Comparison of ENCODE assay signal across 21 cellular contexts in genomic region chr2:33208400-33208799, GRCh38.
DNase-seq lines count a peak whose midpoint lies in the region; ATAC-seq and TF ChIP-seq lines count a peak whose summit lies in the region.
"Had no signal": no experiment of that assay in that cellular context is flagged by ENCODE, and none has a peak within 500 bp of the region (broad histone marks: within the 10 kb centered on the region; RNA-seq: fewer than 3 reads in every experiment).

No MANE protein-coding gene starts in this region.

- H3K27ac ChIP-seq in ascending aorta, result peak overlapping the region; percentile 87 to 95
- H3K27ac ChIP-seq in thoracic aorta, result peak overlapping the region; percentile 64 to 93
- H3K27ac ChIP-seq in upper lobe of left lung, result no peak overlapping the region
- H3K27ac ChIP-seq: left ventricle myocardium inferior, parathyroid adenoma, WERI-Rb-1 had no signal

- H3K27me3 ChIP-seq in Loucy (ENCODE audit: insufficient read depth, low read length, poor library complexity, severe bottlenecking) (no peaks in the 10 kb centered on the region), ascending aorta (no peaks in the 10 kb centered on the region), thoracic aorta (replicated peaks; ENCODE audit: insufficient read depth) (no peaks in the 10 kb centered on the region), upper lobe of left lung (no peaks in the 10 kb centered on the region)
- H3K27me3 ChIP-seq: sigmoid colon had no signal

- no peak for TF ChIP-seq EP300 in upper lobe of left lung (IDR thresholded peaks at IDR 0.05)

- no peak overlapping the region for H3K4me3 Mint-ChIP-seq in activated CD8-positive, alpha-beta memory T cell treated with anti-CD3 and anti-CD28 coated beads, Interleukin-2, amount 10 ng/mL, durations not matched to agents 7 days and 5 days
- H3K4me3 Mint-ChIP-seq: brain; immature natural killer cell; nephron; stimulated activated naive CD8-positive, alpha-beta T cell treated with anti-CD3 and anti-CD28 coated beads, Interleukin-15, Interleukin-2, amounts not matched to agents 100 ng/mL and 50 ng/mL, for 24 hours; T-helper 1 cell treated with Interleukin-12 subunit alpha and Interleukin-12 subunit beta and Interleukin-4 antibody, amounts not matched to agents 30 μg/mL and 1 μg/mL, for 36 hours had no signal

- H3K4me2 ChIP-seq in Loucy (ENCODE audit: low read depth, low read length, poor library complexity, severe bottlenecking), result no peak overlapping the region

- peaks cover 16% of the 10 kb centered on the region for H3F3A ChIP-seq in Loucy (ENCODE audit: low read depth)

- no peak overlapping the region for H3K27ac Mint-ChIP-seq in activated CD8-positive, alpha-beta memory T cell treated with anti-CD3 and anti-CD28 coated beads, Interleukin-2, amount 10 ng/mL, durations not matched to agents 7 days and 5 days
- H3K27ac Mint-ChIP-seq: brain; immature natural killer cell; stimulated activated naive CD8-positive, alpha-beta T cell treated with anti-CD3 and anti-CD28 coated beads, Interleukin-15, Interleukin-2, amounts not matched to agents 100 ng/mL and 50 ng/mL, for 24 hours; T-helper 1 cell treated with Interleukin-12 subunit alpha and Interleukin-12 subunit beta and Interleukin-4 antibody, amounts not matched to agents 30 μg/mL and 1 μg/mL, for 36 hours had no signal

- peak; percentile 51 for TF ChIP-seq CTCF in Loucy (conservative IDR thresholded peaks at IDR 0.05; ENCODE audit: low read length)
- TF ChIP-seq CTCF in ascending aorta (IDR thresholded peaks at IDR 0.05), result no peak
- no peak for TF ChIP-seq CTCF in thoracic aorta (IDR thresholded peaks at IDR 0.05)
- no peak for TF ChIP-seq CTCF in upper lobe of left lung (IDR thresholded peaks at IDR 0.05)

- no peaks in the 10 kb centered on the region for H3K9me3 Mint-ChIP-seq in activated CD8-positive, alpha-beta memory T cell treated with anti-CD3 and anti-CD28 coated beads, Interleukin-2, amount 10 ng/mL, durations not matched to agents 7 days and 5 days (ENCODE audit: low read depth)
- H3K9me3 Mint-ChIP-seq: brain; nephron; stimulated activated naive CD8-positive, alpha-beta T cell treated with anti-CD3 and anti-CD28 coated beads, Interleukin-15, Interleukin-2, amounts not matched to agents 100 ng/mL and 50 ng/mL, for 24 hours; T-helper 1 cell treated with Interleukin-12 subunit alpha and Interleukin-12 subunit beta and Interleukin-4 antibody, amounts not matched to agents 30 μg/mL and 1 μg/mL, for 36 hours had no signal

- no peak overlapping the region for H3K9ac ChIP-seq in Loucy (ENCODE audit: low read depth, low read length, poor library complexity, severe bottlenecking)
- H3K9ac ChIP-seq: parathyroid adenoma had no signal

- H3K9me3 ChIP-seq in Loucy (ENCODE audit: insufficient read depth, low read depth, low read length), result no peaks in the 10 kb centered on the region
- no peaks in the 10 kb centered on the region for H3K9me3 ChIP-seq in ascending aorta
- H3K9me3 ChIP-seq in thoracic aorta, result no peaks in the 10 kb centered on the region
- no peaks in the 10 kb centered on the region for H3K9me3 ChIP-seq in upper lobe of left lung
- H3K9me3 ChIP-seq: left ventricle myocardium inferior, sigmoid colon had no signal

- no peak overlapping the region for H3K4me3 ChIP-seq in Loucy (ENCODE audit: low read length, poor library complexity, severe bottlenecking)
- no peak overlapping the region for H3K4me3 ChIP-seq in ascending aorta
- H3K4me3 ChIP-seq in thoracic aorta, result no peak overlapping the region
- H3K4me3 ChIP-seq in upper lobe of left lung, result no peak overlapping the region
- H3K4me3 ChIP-seq: left ventricle myocardium inferior, sigmoid colon had no signal

- no peak for TF ChIP-seq POLR2A in upper lobe of left lung (IDR thresholded peaks at IDR 0.05)

- H3K4me1 Mint-ChIP-seq in activated CD8-positive, alpha-beta memory T cell treated with anti-CD3 and anti-CD28 coated beads, Interleukin-2, amount 10 ng/mL, durations not matched to agents 7 days and 5 days, result no peaks in the 10 kb centered on the region
- H3K4me1 Mint-ChIP-seq: immature natural killer cell had no signal

- H3K36me3 ChIP-seq in Loucy (ENCODE audit: insufficient read depth, low read length) (no peaks in the 10 kb centered on the region), ascending aorta (no peaks in the 10 kb centered on the region), thoracic aorta (no peaks in the 10 kb centered on the region), upper lobe of left lung (no peaks in the 10 kb centered on the region)
- H3K36me3 ChIP-seq: left ventricle myocardium inferior, sigmoid colon, WERI-Rb-1 had no signal

- WGBS in upper lobe of left lung, 2 donors, result 80% methylated on average over 1 to 3 of the region's 3 CpGs

- H3K36me3 Mint-ChIP-seq in activated CD8-positive, alpha-beta memory T cell treated with anti-CD3 and anti-CD28 coated beads, Interleukin-2, amount 10 ng/mL, durations not matched to agents 7 days and 5 days, result no peaks in the 10 kb centered on the region
- H3K36me3 Mint-ChIP-seq: immature natural killer cell had no signal

- intact Hi-C loops in ascending aorta (cut with DNase I), result no loop called here

- peak; percentile 7 for DNase-seq in stimulated activated CD4-positive, alpha-beta T cell treated with anti-CD3 and anti-CD28 coated beads, Interleukin-15, amount 100 ng/mL, for 24 hours
- no peak for DNase-seq in stimulated activated CD4-positive, alpha-beta T cell treated with anti-CD3 and anti-CD28 coated beads, Interleukin-4, amount 100 ng/mL, for 1 hour
- no peak for DNase-seq in ascending aorta (ENCODE audit: low spot score in 2 of 2)
- DNase-seq in thoracic aorta (ENCODE audit: low spot score), result no peak
- no peak for DNase-seq in upper lobe of left lung
- no peak for DNase-seq in activated CD8-positive, alpha-beta memory T cell treated with anti-CD3 and anti-CD28 coated beads, Interleukin-2, amount 10 ng/mL, durations not matched to agents 7 days and 5 days
- DNase-seq: activated CD8-positive, alpha-beta memory T cell treated with anti-CD3 and anti-CD28 coated beads for 24 hours; left ventricle myocardium inferior; MM.1S; NCI-H1436; NCI-H2171 treated with DMSO at 0.1 percent for 48 hours; NCI-H748 treated with DMSO at 0.1 percent for 48 hours; sigmoid colon; WERI-Rb-1 had no signal

- no peak overlapping the region for H2AFZ ChIP-seq in Loucy (ENCODE audit: low read length)
- H2AFZ ChIP-seq: parathyroid adenoma had no signal

- CTCF ChIA-PET in activated CD8-positive, alpha-beta memory T cell treated with anti-CD3 and anti-CD28 coated beads, Interleukin-2, amount 10 ng/mL, durations not matched to agents 7 days and 5 days (lab: Charles Lee), result interaction anchor here (1.5 kb wide), 1 partner anchor 171 kb away, joined by 5 read pairs; no protein-coding TSS in a partner anchor

- ATAC-seq in thoracic aorta (ENCODE audit: insufficient number of reproducible peaks, low FRiP score, low read depth) (no peak), upper lobe of left lung (ENCODE audit: low FRiP score in 2 of 2) (no peak)
- no peak for ATAC-seq in activated CD8-positive, alpha-beta memory T cell treated with anti-CD3 and anti-CD28 coated beads, Interleukin-2, amount 10 ng/mL, durations not matched to agents 7 days and 5 days

- H3K9me2 ChIP-seq in Loucy (replicated peaks; ENCODE audit: low read depth, low read length), result no peaks in the 10 kb centered on the region

- no peaks in the 10 kb centered on the region for H4K20me1 ChIP-seq in Loucy (ENCODE audit: insufficient read depth, low read length, poor library complexity, severe bottlenecking)

- H3K4me1 ChIP-seq in Loucy (ENCODE audit: insufficient read depth, low read length, poor library complexity, severe bottlenecking), result peaks cover 61% of the 10 kb centered on the region
- peaks cover 12 to 43% of the 10 kb centered on the region in 2 donors for H3K4me1 ChIP-seq in ascending aorta
- peaks cover 44 to 89% of the 10 kb centered on the region in 2 donors for H3K4me1 ChIP-seq in thoracic aorta (ENCODE audit: control insufficient read depth in 1 of 2, low read depth in 2 of 2)
- no peaks in the 10 kb centered on the region for H3K4me1 ChIP-seq in upper lobe of left lung
- H3K4me1 ChIP-seq: parathyroid adenoma had no signal

- H3K79me2 ChIP-seq in Loucy (ENCODE audit: insufficient read depth, low read length), result no peaks in the 10 kb centered on the region
- H3K79me2 ChIP-seq: parathyroid adenoma had no signal

- H3K27me3 Mint-ChIP-seq in activated CD8-positive, alpha-beta memory T cell treated with anti-CD3 and anti-CD28 coated beads, Interleukin-2, amount 10 ng/mL, durations not matched to agents 7 days and 5 days, result peaks cover 12% of the 10 kb centered on the region
- H3K27me3 Mint-ChIP-seq: brain had no signal

Comparison
In these comparisons a context has a peak if more than half of its experiments do, and no peak if none do; other contexts are left out.
1. H3K27ac ChIP-seq: peak in ascending aorta (2 of 2) and thoracic aorta (2 of 2); none in upper lobe of left lung (0 of 4).